Comparison of ENCODE assay signal across 8 cellular contexts in the genomic region with DNA sequence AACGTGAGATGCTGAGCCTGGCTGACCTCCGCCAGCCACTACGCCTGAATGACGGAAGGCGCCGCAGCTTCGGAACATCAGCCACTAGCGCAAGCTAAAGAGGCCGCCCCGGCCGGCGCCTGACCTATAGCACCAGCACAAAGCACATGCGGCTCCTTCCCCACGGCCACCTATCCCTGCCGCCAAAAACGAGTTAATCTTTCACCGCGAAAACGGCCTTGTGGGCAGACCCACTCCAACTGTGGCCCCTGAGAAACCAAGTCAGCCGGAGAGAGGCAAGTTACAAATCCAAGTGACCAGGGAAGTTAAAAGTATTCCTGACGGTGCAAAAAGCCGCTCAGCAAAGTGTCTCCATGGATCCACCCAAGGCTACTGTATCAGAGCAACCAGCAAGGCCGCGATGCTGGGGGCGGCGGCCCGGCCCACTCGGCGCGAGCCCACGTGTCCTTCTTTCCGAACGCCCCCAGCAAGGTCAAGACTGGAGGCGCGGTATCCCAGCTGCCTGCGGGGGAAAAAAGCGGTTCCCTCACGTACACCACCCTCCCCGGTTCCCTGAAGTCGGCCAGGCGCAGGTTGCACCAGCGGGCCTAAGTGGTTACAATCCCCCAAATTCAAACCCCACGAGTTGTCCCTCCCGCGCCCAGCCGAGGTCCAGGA. TPM values are rescaled to one million over a fixed set of nuclear protein-coding genes. Genes with fewer than 3 reads are reported as not detected.
DNase-seq lines count a peak whose midpoint lies in the region; ATAC-seq and TF ChIP-seq lines count a peak whose summit lies in the region.

No MANE protein-coding gene starts in this region.

- peaks cover 43% of the 10 kb centered on the region for H4K20me1 ChIP-seq in GM23338 (replicated peaks; ENCODE audit: insufficient read depth)
- H4K20me1 ChIP-seq in MM.1S (ENCODE audit: insufficient read depth, low read length) = peaks cover 31% of the 10 kb centered on the region

- H2AFZ ChIP-seq in GM23338 (no peak overlapping the region), MM.1S (ENCODE audit: low read length) (no peak overlapping the region)

- no peaks in the 10 kb centered on the region for H3K27me3 ChIP-seq in GM23338 (ENCODE audit: insufficient read depth)
- no peaks in the 10 kb centered on the region for H3K27me3 ChIP-seq in MM.1S (replicated peaks; ENCODE audit: insufficient read depth, low read length)
- H3K27me3 ChIP-seq in layer of hippocampus (ENCODE audit: control insufficient read depth, insufficient read depth, low read length) = no peaks in the 10 kb centered on the region

- H3K4me2 ChIP-seq in GM23338 = peak overlapping the region; percentile 94
- peak overlapping the region; percentile 83 for H3K4me2 ChIP-seq in MM.1S (ENCODE audit: low read depth, low read length)

- H3K27ac Mint-ChIP-seq in GM23338 = peak overlapping the region; percentile 99
- H3K27ac Mint-ChIP-seq in activated CD4-positive, alpha-beta T cell treated with anti-CD3 and anti-CD28 coated beads for 36 hours = peak overlapping the region; percentile 97

- peaks cover 15% of the 10 kb centered on the region for H3K4me1 ChIP-seq in ES-I3 (ENCODE audit: insufficient read depth, low read length)
- H3K4me1 ChIP-seq in GM23338 (ENCODE audit: insufficient read depth) = peaks cover 32% of the 10 kb centered on the region
- peaks cover 31% of the 10 kb centered on the region for H3K4me1 ChIP-seq in MM.1S (ENCODE audit: low read length)

- POLR2A ChIA-PET in activated CD4-positive, alpha-beta T cell treated with anti-CD3 and anti-CD28 coated beads for 36 hours (lab: Charles Lee) = interaction anchor here (0.6 to 2.7 kb wide), 10 partner anchors 9 to 88 kb away, joined by 3 to 29 read pairs (median 8); partner anchors contain the start of genes COQ10B, MOB4 and SF3B1

- peaks cover 35% of the 10 kb centered on the region for H3F3A ChIP-seq in GM23338 (replicated peaks; ENCODE audit: low read depth)
- peaks cover 16% of the 10 kb centered on the region for H3F3A ChIP-seq in MM.1S (ENCODE audit: insufficient read depth, low read length)

- peaks cover 9% of the 10 kb centered on the region; the same call in 2 of the 3 replicates for H3K9me3 Mint-ChIP-seq in GM23338
- no peaks in the 10 kb centered on the region for H3K9me3 Mint-ChIP-seq in activated CD4-positive, alpha-beta T cell treated with anti-CD3 and anti-CD28 coated beads for 36 hours (ENCODE audit: low read depth)

- intact Hi-C loops in activated CD4-positive, alpha-beta T cell treated with anti-CD3 and anti-CD28 coated beads for 36 hours (cut with DNase I, micrococcal nuclease) = loop anchor here (1.0 to 10.0 kb wide), 4 partner anchors 191 to 1327 kb away; partner anchors contain the start of gene STK17B (in 1 of the 2)

- peaks cover 6% of the 10 kb centered on the region for H3K27me3 Mint-ChIP-seq in GM23338 (ENCODE audit: insufficient read depth, low read depth, poor library complexity)
- no peaks in the 10 kb centered on the region for H3K27me3 Mint-ChIP-seq in activated CD4-positive, alpha-beta T cell treated with anti-CD3 and anti-CD28 coated beads for 36 hours

- H3K9me3 ChIP-seq in ES-I3 (ENCODE audit: control insufficient read depth, insufficient read depth, low read length) (no peaks in the 10 kb centered on the region), MM.1S (replicated peaks; ENCODE audit: insufficient read depth, low read length) (no peaks in the 10 kb centered on the region)

- no peak for TF ChIP-seq CTCF in GM23338 (conservative IDR thresholded peaks at IDR 0.05; ENCODE audit: low read depth in 2 of 2)
- no peak for TF ChIP-seq CTCF in MM.1S (IDR thresholded peaks at IDR 0.05; ENCODE audit: low read length)

- peak; percentile 34 for ATAC-seq in GM23338
- no peak for ATAC-seq in activated CD4-positive, alpha-beta T cell treated with anti-CD3 and anti-CD28 coated beads for 36 hours

- H3K9ac ChIP-seq in ES-I3 (ENCODE audit: low read depth, low read length) (peak overlapping the region; percentile 88), MM.1S (ENCODE audit: low read length) (peak overlapping the region; percentile 90)

- H3K27ac ChIP-seq in GM23338 (ENCODE audit: low read depth) = peak overlapping the region; percentile 96; the same call in 1 of the 2 replicates
- H3K27ac ChIP-seq in MM.1S (ENCODE audit: low read length) = peak overlapping the region; percentile 92
- peak overlapping the region; percentile 99 for H3K27ac ChIP-seq in cingulate gyrus (ENCODE audit: low read depth, low read length)
- peak overlapping the region; percentile 99 for H3K27ac ChIP-seq in layer of hippocampus (ENCODE audit: low read depth, low read length)

- peak overlapping the region; percentile 84 for H3K4me3 ChIP-seq in GM23338
- H3K4me3 ChIP-seq in MM.1S (ENCODE audit: low read length) = peak overlapping the region; percentile 78

- H3K9me2 ChIP-seq in GM23338 (ENCODE audit: insufficient read depth) = no peaks in the 10 kb centered on the region
- no peaks in the 10 kb centered on the region for H3K9me2 ChIP-seq in MM.1S (replicated peaks; ENCODE audit: insufficient read depth, low read length)

- DNase-seq in GM23338 (ENCODE audit: low spot score) (peak; percentile 68), MM.1S (peak; percentile 62), NCI-H1436 (lab: John Stamatoyannopoulos, UW) (no peak)
- peak; percentile 75 for DNase-seq in activated CD4-positive, alpha-beta T cell treated with anti-CD3 and anti-CD28 coated beads for 36 hours
- peak; percentile 28 to 48 for DNase-seq in stimulated activated CD4-positive, alpha-beta T cell treated with anti-CD3 and anti-CD28 coated beads, Interleukin-1b, Interleukin-23, amount 100 ng/mL, for 4 hours (ENCODE audit: low read depth in 2 of 2)

- CTCF ChIA-PET in activated CD4-positive, alpha-beta T cell treated with anti-CD3 and anti-CD28 coated beads for 36 hours (lab: Charles Lee) = interaction anchor here (0.7 to 1.3 kb wide), 4 partner anchors 18 to 580 kb away, joined by 3 to 9 read pairs (median 3); partner anchors contain the start of gene SF3B1

- H3K36me3 ChIP-seq in ES-I3 (ENCODE audit: insufficient read depth, low read length) (peaks cover 31% of the 10 kb centered on the region), GM23338 (ENCODE audit: insufficient read depth) (peaks cover 65% of the 10 kb centered on the region), MM.1S (replicated peaks; ENCODE audit: insufficient read depth, low read length) (peaks cover 53% of the 10 kb centered on the region)

- peak overlapping the region; percentile 96 for H3K4me3 Mint-ChIP-seq in GM23338
- peak overlapping the region; percentile 92 for H3K4me3 Mint-ChIP-seq in activated CD4-positive, alpha-beta T cell treated with anti-CD3 and anti-CD28 coated beads for 36 hours

- H3K4me1 Mint-ChIP-seq in GM23338 = peaks cover 41% of the 10 kb centered on the region
- H3K4me1 Mint-ChIP-seq in activated CD4-positive, alpha-beta T cell treated with anti-CD3 and anti-CD28 coated beads for 36 hours = peaks cover 61% of the 10 kb centered on the region

- H3K36me3 Mint-ChIP-seq in GM23338 (ENCODE audit: low read depth) = peaks cover 90% of the 10 kb centered on the region
- H3K36me3 Mint-ChIP-seq in activated CD4-positive, alpha-beta T cell treated with anti-CD3 and anti-CD28 coated beads for 36 hours (ENCODE audit: low read depth) = peaks cover 84% of the 10 kb centered on the region

- H3K79me2 ChIP-seq in GM23338 (replicated peaks; ENCODE audit: insufficient read depth) (peaks cover 90% of the 10 kb centered on the region), MM.1S (ENCODE audit: low read length) (peaks cover 93% of the 10 kb centered on the region)

TF ChIP-seq in GM23338, 12 proteins besides CTCF, POLR2A, EP300 and RAD21 (continues in another document):
- TF ChIP-seq ZNF114 (CRISPR knock-in tag; IDR thresholded peaks at IDR 0.05) (no peak), EZH2 (IDR thresholded peaks at IDR 0.05; ENCODE audit: low read depth, unreplicated experiment) (no peak), POLR2AphosphoS5 (IDR thresholded peaks at IDR 0.05; ENCODE audit: low read depth) (no peak), JUNB (IDR thresholded peaks at IDR 0.05; ENCODE audit: unreplicated experiment) (no peak), CREB1 (CRISPR knock-in tag; IDR thresholded peaks at IDR 0.05; ENCODE audit: low read depth) (no peak), NANOG (IDR thresholded peaks at IDR 0.05; ENCODE audit: borderline replicate concordance) (no peak), ZNF331 (CRISPR knock-in tag; IDR thresholded peaks at IDR 0.05; ENCODE audit: low read depth) (no peak), EZH2phosphoT487 (IDR thresholded peaks at IDR 0.05; ENCODE audit: unreplicated experiment) (no peak)
- TF ChIP-seq, protein P1, sequence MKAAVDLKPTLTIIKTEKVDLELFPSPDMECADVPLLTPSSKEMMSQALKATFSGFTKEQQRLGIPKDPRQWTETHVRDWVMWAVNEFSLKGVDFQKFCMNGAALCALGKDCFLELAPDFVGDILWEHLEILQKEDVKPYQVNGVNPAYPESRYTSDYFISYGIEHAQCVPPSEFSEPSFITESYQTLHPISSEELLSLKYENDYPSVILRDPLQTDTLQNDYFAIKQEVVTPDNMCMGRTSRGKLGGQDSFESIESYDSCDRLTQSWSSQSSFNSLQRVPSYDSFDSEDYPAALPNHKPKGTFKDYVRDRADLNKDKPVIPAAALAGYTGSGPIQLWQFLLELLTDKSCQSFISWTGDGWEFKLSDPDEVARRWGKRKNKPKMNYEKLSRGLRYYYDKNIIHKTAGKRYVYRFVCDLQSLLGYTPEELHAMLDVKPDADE (IDR thresholded peaks at IDR 0.05) = no peak

RNA-seq across cellular contexts. Expression of gene HSPD1, which starts 0.6 kb away (rescaled TPM):
- total RNA-seq in GM23338 (2014; rRNA removed; shearing (Covaris generic)) = 870 and 880 TPM in 2 replicates
- polyA plus RNA-seq in GM23338 (2016; fragmentation: Nextera tagmentation; extraction: Ambion mirVana) = 944 and 1,188 TPM in 2 replicates
- total RNA-seq in activated CD4-positive, alpha-beta T cell treated with anti-CD3 and anti-CD28 coated beads for 36 hours = 1,000 to 10,000 TPM in 1 of 2 experiments, 100 to 1,000 TPM in 1; 872 to 1,138 TPM

RNA-seq across cellular contexts. Expression of gene HSPE1, which starts 1.1 kb away (rescaled TPM):
- 286 and 328 TPM in 2 replicates for total RNA-seq in GM23338 (2014; rRNA removed; shearing (Covaris generic))
- polyA plus RNA-seq in GM23338 (2016; fragmentation: Nextera tagmentation; extraction: Ambion mirVana) = 1,493 and 1,529 TPM in 2 replicates
- total RNA-seq in activated CD4-positive, alpha-beta T cell treated with anti-CD3 and anti-CD28 coated beads for 36 hours = 100 to 1,000 TPM; 250 to 356 TPM

RNA-seq across cellular contexts. Expression of gene MOB4, which starts 16.8 kb away (rescaled TPM):
- 68.2 and 101 TPM in 2 replicates for total RNA-seq in GM23338 (2014; rRNA removed; shearing (Covaris generic))
- 87.0 and 88.6 TPM in 2 replicates for polyA plus RNA-seq in GM23338 (2016; fragmentation: Nextera tagmentation; extraction: Ambion mirVana)
- total RNA-seq in activated CD4-positive, alpha-beta T cell treated with anti-CD3 and anti-CD28 coated beads for 36 hours = 10 to 100 TPM; 10.8 to 17.1 TPM

RNA-seq across cellular contexts. Expression of gene COQ10B, which starts 45.7 kb away (rescaled TPM):
- total RNA-seq in GM23338 (2014; rRNA removed; shearing (Covaris generic)) = 27.6 and 30.5 TPM in 2 replicates
- polyA plus RNA-seq in GM23338 (2016; fragmentation: Nextera tagmentation; extraction: Ambion mirVana) = 23.2 and 26.1 TPM in 2 replicates
- 10 to 100 TPM in 1 of 2 experiments, 1 to 10 TPM in 1; 9.7 to 13.3 TPM for total RNA-seq in activated CD4-positive, alpha-beta T cell treated with anti-CD3 and anti-CD28 coated beads for 36 hours
